8 cellular contexts compared by ENCODE assay signal in the genomic region with DNA sequence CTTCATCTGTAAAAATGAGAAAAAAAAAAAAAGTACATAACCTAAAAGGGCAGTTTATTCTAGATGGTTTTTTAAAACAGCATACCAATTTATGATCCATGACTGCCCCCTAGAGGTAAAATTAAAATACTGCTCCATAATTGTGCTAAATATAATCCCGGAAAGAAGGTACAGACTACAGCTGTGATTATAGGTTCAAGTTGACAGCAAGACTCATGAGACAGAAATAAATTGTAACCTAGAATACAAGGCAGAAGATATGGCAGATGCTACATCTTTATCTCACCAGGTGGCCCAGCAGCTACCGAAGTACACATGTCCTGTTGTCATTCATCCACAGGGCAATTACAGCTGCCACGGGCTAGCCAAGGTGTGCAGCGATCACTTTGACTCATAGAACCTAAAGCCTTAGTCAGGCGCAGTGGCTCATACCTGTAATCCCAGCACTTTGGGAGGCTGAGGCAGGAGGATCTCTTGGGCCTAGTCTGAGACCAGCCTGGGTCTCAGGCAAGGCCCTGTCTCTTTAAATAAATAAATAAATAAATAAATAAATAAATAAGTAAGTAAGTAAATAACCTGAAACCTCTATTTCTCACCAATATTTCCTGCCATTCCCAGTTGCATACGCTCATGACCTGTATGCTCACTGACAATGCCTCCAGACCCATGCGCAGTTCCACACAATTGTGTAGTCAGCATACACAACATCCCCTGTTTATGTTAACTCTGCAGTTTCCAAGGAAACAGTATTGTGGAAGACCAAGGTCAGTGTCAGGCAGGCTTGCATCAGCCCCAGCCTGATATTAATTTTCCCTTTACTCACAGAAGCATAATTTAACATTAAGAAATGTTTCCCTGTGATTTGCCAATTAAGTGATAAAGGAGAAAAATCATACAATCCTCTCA. TPM values are rescaled to one million over a fixed set of nuclear protein-coding genes. Genes with fewer than 3 reads are reported as not detected.
DNase-seq lines count a peak whose midpoint lies in the region; ATAC-seq and TF ChIP-seq lines count a peak whose summit lies in the region.

No MANE protein-coding gene starts in this region.

- H3K9me3 Mint-ChIP-seq in activated CD8-positive, alpha-beta memory T cell treated with anti-CD3 and anti-CD28 coated beads, Interleukin-2, amount 10 ng/mL, durations not matched to agents 7 days and 5 days (ENCODE audit: low read depth): no peaks in the 10 kb centered on the region

- H3K4me3 ChIP-seq in fibroblast of mammary gland (ENCODE audit: control insufficient read depth, low read depth, low read length) (no peak overlapping the region), neutrophil (ENCODE audit: low read depth in 1 of 2, low read length in 1 of 2) (no peak overlapping the region)

- peaks cover 63% of the 10 kb centered on the region for H3K27me3 Mint-ChIP-seq in activated CD8-positive, alpha-beta memory T cell treated with anti-CD3 and anti-CD28 coated beads, Interleukin-2, amount 10 ng/mL, durations not matched to agents 7 days and 5 days

- CTCF ChIA-PET in activated CD8-positive, alpha-beta memory T cell treated with anti-CD3 and anti-CD28 coated beads, Interleukin-2, amount 10 ng/mL, durations not matched to agents 7 days and 5 days (lab: Charles Lee): interaction anchor here (0.7 to 3.7 kb wide), 20 partner anchors 9 to 622 kb away, joined by 3 to 24 read pairs (median 4); a partner anchor contains a TSS

- peak; percentile 67 for ATAC-seq in activated CD8-positive, alpha-beta memory T cell treated with anti-CD3 and anti-CD28 coated beads, Interleukin-2, amount 10 ng/mL, durations not matched to agents 7 days and 5 days
- ATAC-seq in GM19395 (IDR thresholded peaks at IDR 0.05; ENCODE audit: unreplicated experiment): no peak

- no peaks in the 10 kb centered on the region for H3K4me1 Mint-ChIP-seq in activated CD8-positive, alpha-beta memory T cell treated with anti-CD3 and anti-CD28 coated beads, Interleukin-2, amount 10 ng/mL, durations not matched to agents 7 days and 5 days

- H3K27me3 ChIP-seq in neutrophil: peaks cover 47% of the 10 kb centered on the region

- no peak overlapping the region for H3K27ac Mint-ChIP-seq in activated CD8-positive, alpha-beta memory T cell treated with anti-CD3 and anti-CD28 coated beads, Interleukin-2, amount 10 ng/mL, durations not matched to agents 7 days and 5 days

- H3K9me3 ChIP-seq in neutrophil: no peaks in the 10 kb centered on the region

- no peak overlapping the region for H3K27ac ChIP-seq in neutrophil

- DNase-seq in activated CD8-positive, alpha-beta memory T cell treated with anti-CD3 and anti-CD28 coated beads, Interleukin-2, amount 10 ng/mL, durations not matched to agents 7 days and 5 days: no peak
- no peak for DNase-seq in activated CD8-positive, alpha-beta memory T cell treated with anti-CD3 and anti-CD28 coated beads, Interleukin-2, amount 50 U/mL, for 4 hours
- DNase-seq in NCI-H146 treated with DMSO at 0.1 percent for 48 hours (lab: John Stamatoyannopoulos, UW; ENCODE audit: unreplicated experiment) (peak; percentile 75), SKM-1 treated with dmso at 0.1 percent for 144 hours (lab: John Stamatoyannopoulos, UW; ENCODE audit: unreplicated experiment) (peak; percentile 67), fibroblast of mammary gland (ENCODE audit: low read depth) (peak; percentile 71)
- no peak for DNase-seq in stimulated activated CD4-positive, alpha-beta T cell treated with anti-CD3 and anti-CD28 coated beads, Interleukin-2, amount 100 ng/mL, for 24 hours

- H3K4me3 Mint-ChIP-seq in activated CD8-positive, alpha-beta memory T cell treated with anti-CD3 and anti-CD28 coated beads, Interleukin-2, amount 10 ng/mL, durations not matched to agents 7 days and 5 days: no peak overlapping the region

- H3K36me3 ChIP-seq in neutrophil: no peaks in the 10 kb centered on the region

- H3K4me1 ChIP-seq in neutrophil (ENCODE audit: control insufficient read depth in 1 of 2, insufficient read depth in 1 of 2, low read depth in 1 of 2, low read length in 1 of 2): peaks cover 22 to 34% of the 10 kb centered on the region in 2 experiments

- peak; percentile 56 for TF ChIP-seq CTCF in fibroblast of mammary gland (conservative IDR thresholded peaks at IDR 0.05; ENCODE audit: control insufficient read depth, insufficient read depth, low read depth, low read length)
- TF ChIP-seq CTCF in neutrophil (IDR thresholded peaks at IDR 0.05): peak; percentile 70

- no peaks in the 10 kb centered on the region for H3K36me3 Mint-ChIP-seq in activated CD8-positive, alpha-beta memory T cell treated with anti-CD3 and anti-CD28 coated beads, Interleukin-2, amount 10 ng/mL, durations not matched to agents 7 days and 5 days

RNA-seq across cellular contexts. Expression of a gene that starts 18.3 kb away (rescaled TPM):
- total RNA-seq in activated CD8-positive, alpha-beta memory T cell treated with anti-CD3 and anti-CD28 coated beads, Interleukin-2, amount 10 ng/mL, durations not matched to agents 7 days and 5 days: 10 to 100 TPM; 67.4 to 69.5 TPM

RNA-seq across cellular contexts. Expression of a gene that starts 29.1 kb away (rescaled TPM):
- under 1 TPM; 0.18 to 0.30 TPM for total RNA-seq in activated CD8-positive, alpha-beta memory T cell treated with anti-CD3 and anti-CD28 coated beads, Interleukin-2, amount 10 ng/mL, durations not matched to agents 7 days and 5 days

RNA-seq across cellular contexts. Expression of a gene that starts 48.4 kb away (rescaled TPM):
- under 1 TPM in 1 of 2 experiments, not detected in 1; 0.80 TPM for total RNA-seq in activated CD8-positive, alpha-beta memory T cell treated with anti-CD3 and anti-CD28 coated beads, Interleukin-2, amount 10 ng/mL, durations not matched to agents 7 days and 5 days

RNA-seq across cellular contexts. Expression of a gene that starts 50.8 kb away (rescaled TPM):
- total RNA-seq in activated CD8-positive, alpha-beta memory T cell treated with anti-CD3 and anti-CD28 coated beads, Interleukin-2, amount 10 ng/mL, durations not matched to agents 7 days and 5 days: 1 to 10 TPM in 1 of 2 experiments, under 1 TPM in 1; 0.82 to 1.0 TPM

Comparison
In these comparisons a context has a peak if more than half of its experiments do, and no peak if none do; other contexts are left out.
1. DNase-seq: peak in NCI-H146 treated with DMSO at 0.1 percent for 48 hours (single experiment), SKM-1 treated with dmso at 0.1 percent for 144 hours (single experiment) and fibroblast of mammary gland (single experiment); none in activated CD8-positive, alpha-beta memory T cell treated with anti-CD3 and anti-CD28 coated beads, Interleukin-2, amount 10 ng/mL, durations not matched to agents 7 days and 5 days (single experiment), activated CD8-positive, alpha-beta memory T cell treated with anti-CD3 and anti-CD28 coated beads, Interleukin-2, amount 50 U/mL, for 4 hours (single experiment) and stimulated activated CD4-positive, alpha-beta T cell treated with anti-CD3 and anti-CD28 coated beads, Interleukin-2, amount 100 ng/mL, for 24 hours (0 of 2).